27 cellular contexts compared by ENCODE assay signal in the genomic region with DNA sequence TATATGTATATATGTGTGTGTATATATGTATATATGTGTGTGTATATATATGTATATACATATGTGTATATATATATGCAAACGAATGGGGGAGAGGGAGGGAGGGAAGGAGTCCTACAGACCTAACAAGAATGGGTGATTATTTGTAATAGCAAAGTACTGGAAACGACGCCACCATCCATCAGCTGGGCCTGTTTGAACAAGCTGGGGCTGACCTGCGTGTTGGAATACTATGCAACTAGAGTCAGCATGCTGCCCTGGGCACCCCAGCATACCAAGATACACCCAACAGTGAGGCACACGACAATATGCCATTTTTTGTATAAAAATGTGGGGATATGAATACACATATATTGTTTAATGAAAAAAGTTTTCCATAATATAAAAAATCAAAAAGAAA. TPM values are rescaled to one million over a fixed set of nuclear protein-coding genes. Genes with fewer than 3 reads are reported as not detected.
"Had no signal": no experiment of that assay in that cellular context is flagged by ENCODE, and none has a peak within 500 bp of the region (broad histone marks: within the 10 kb centered on the region; RNA-seq: fewer than 3 reads in every experiment).

No MANE protein-coding gene starts in this region.

- ATAC-seq: Panc1, PC-3 had no signal

- H3K27ac ChIP-seq: SJSA1, SK-N-MC had no signal

- H3K36me3 ChIP-seq: MG63, SJSA1 had no signal

- H3K9me3 ChIP-seq: MG63, SJSA1 had no signal

- H3K4me1 ChIP-seq: SJSA1 had no signal

- H3K4me3 ChIP-seq: MG63, SJSA1, SK-N-MC had no signal

- DNase-seq: IMR-90, Karpas-422, KG1, MG63, NCI-H1092, NCI-H1105 treated with DMSO at 0.1 percent for 48 hours, NCI-H1417 treated with DMSO at 0.1 percent for 48 hours, NCI-H146, NCI-H1694 treated with DMSO at 0.1 percent for 48 hours, NCI-H1930, NCI-H2081, NCI-H2107, NCI-H226, NCI-H446, NCI-H510A, NCI-H524 treated with DMSO at 0.1 percent for 48 hours, NCI-H69, NCI-H774, PC-3, Right ventricle myocardium superior, SIG-M5, SW 1271 had no signal

- H3K27me3 ChIP-seq: MG63, SJSA1 had no signal

RNA-seq across cellular contexts. Expression of gene DUSP9, which starts 26.4 kb away (rescaled TPM):
- total RNA-seq: HT-29, OCI-LY7, Right ventricle myocardium superior had no signal

RNA-seq across cellular contexts. Expression of gene PNCK, which starts 53.0 kb away (rescaled TPM):
- total RNA-seq: SJSA1 had no signal
